ENCODE assay signal across 20 cellular contexts in genomic region chr13:73399347-73400216, GRCh38.
DNase-seq lines count a peak whose midpoint lies in the region; TF ChIP-seq lines count a peak whose summit lies in the region.
"Had no signal": no experiment of that assay in that cellular context is flagged by ENCODE, and none has a peak within 500 bp of the region (broad histone marks: within the 10 kb centered on the region; RNA-seq: fewer than 3 reads in every experiment).

No MANE protein-coding gene starts in this region.

- TF ChIP-seq CTCF in 22Rv1 (IDR thresholded peaks at IDR 0.05), result no peak

- peak; percentile 49 for DNase-seq in NCI-H1048 (lab: John Stamatoyannopoulos, UW)
- DNase-seq in astrocyte of the hippocampus (ENCODE audit: low read depth, low spot score), result peak; percentile 59
- peak; percentile 50 for DNase-seq in mucosa of gallbladder (ENCODE audit: low spot score)
- DNase-seq in NCI-H82 (lab: John Stamatoyannopoulos, UW), result no peak
- no peak for DNase-seq in activated naive CD4-positive, alpha-beta T cell (lab: John Stamatoyannopoulos, UW)
- DNase-seq in cardiac septum (ENCODE audit: low spot score), result no peak
- DNase-seq in NOMO-1 treated with DMSO at 0.1 percent for 48 hours (lab: John Stamatoyannopoulos, UW; ENCODE audit: unreplicated experiment), result no peak
- DNase-seq: ACHN; activated CD4-positive, alpha-beta T cell treated with anti-CD3 and anti-CD28 coated beads for 4 hours; activated CD8-positive, alpha-beta memory T cell treated with anti-CD3 and anti-CD28 coated beads, Interleukin-2, amount 50 U/mL, for 4 hours; hypothalamus; NCI-H2227 treated with DMSO at 0.1 percent for 48 hours; OCI-M1; stimulated activated naive B cell treated with anti-CD40 and anti-IgM and Interleukin-4, amounts not matched to agents 10 μg/mL and 1 μg/mL and 100 μg/mL, for 72 hours; T1000 had no signal

- intact Hi-C loops in cardiac septum (cut with DNase I), result no loop called here

- H3K27ac ChIP-seq in 22Rv1, result peak overlapping the region; percentile 26; the same call in 1 of the 2 replicates
- H3K27ac ChIP-seq: body of pancreas, KMS-11, parathyroid adenoma, SK-N-MC had no signal

Comparison
In these comparisons a context has a peak if more than half of its experiments do, and no peak if none do; other contexts are left out.
1. DNase-seq: peak in NCI-H1048 (single experiment), astrocyte of the hippocampus (single experiment) and mucosa of gallbladder (single experiment); none in NCI-H82 (single experiment), activated naive CD4-positive, alpha-beta T cell (0 of 4), cardiac septum (single experiment) and NOMO-1 treated with DMSO at 0.1 percent for 48 hours (single experiment).